ENCODE assay signal across 1 cellular context in the genomic region with DNA sequence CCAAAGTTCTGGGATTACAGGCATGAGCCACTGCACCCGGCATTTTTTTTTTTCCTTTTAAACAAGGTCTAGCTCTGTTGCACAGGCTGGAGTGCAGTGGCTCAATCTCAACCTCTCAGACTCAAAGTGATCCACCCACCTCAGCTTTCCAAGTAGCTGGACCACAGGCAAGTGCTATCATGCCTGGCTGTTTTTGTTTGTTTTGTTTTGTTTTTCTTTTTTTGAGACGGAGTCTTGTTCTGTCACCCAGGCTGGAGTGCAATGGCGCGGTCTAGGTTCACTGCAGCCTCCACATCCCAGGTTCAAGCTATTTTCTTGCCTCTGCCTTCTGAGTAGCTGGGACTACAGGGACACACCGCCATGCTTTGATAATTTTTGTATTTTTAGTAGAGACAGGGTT.
TF ChIP-seq lines count a peak whose summit lies in the region.

No MANE protein-coding gene starts in this region.

TF ChIP-seq in HepG2, 621 proteins besides CTCF, POLR2A, EP300 and RAD21:
- TF ChIP-seq ZNF441 (CRISPR knock-in tag; IDR thresholded peaks at IDR 0.05; ENCODE audit: borderline replicate concordance) (peak; percentile 94), THRA (CRISPR knock-in tag; IDR thresholded peaks at IDR 0.05; ENCODE audit: borderline replicate concordance) (no peak)
